20 cellular contexts compared by ENCODE assay signal in the genomic region with DNA sequence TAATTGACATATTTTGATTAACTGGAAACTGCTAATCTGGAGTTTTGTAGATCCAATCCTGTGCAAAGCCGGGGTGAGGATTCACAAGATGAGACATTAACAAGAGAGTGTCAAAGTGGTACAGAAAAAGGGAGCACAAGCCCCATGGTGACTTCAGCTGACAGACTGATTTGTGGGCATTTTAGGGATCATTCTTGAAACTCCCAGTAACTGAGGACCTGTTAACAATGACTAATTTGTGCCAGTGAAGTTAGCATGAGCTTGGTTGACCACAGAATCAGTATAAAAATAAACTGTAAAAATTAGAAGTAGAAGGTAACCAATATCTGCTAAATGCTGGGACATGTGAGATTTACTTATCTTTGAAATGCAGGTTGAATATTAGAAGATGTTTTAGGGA.
"Had no signal": no experiment of that assay in that cellular context is flagged by ENCODE, and none has a peak within 500 bp of the region (broad histone marks: within the 10 kb centered on the region; RNA-seq: fewer than 3 reads in every experiment).

No MANE protein-coding gene starts in this region.

- H3K9me3 Mint-ChIP-seq: nephron progenitor cell had no signal

- H3K4me3 Mint-ChIP-seq: effector memory CD8-positive, alpha-beta T cell; naive thymus-derived CD8-positive, alpha-beta T cell; nephron progenitor cell; stimulated activated naive B cell treated with anti-CD40 and anti-IgM and Interleukin-4, amounts not matched to agents 10 μg/mL and 1 μg/mL and 100 μg/mL, for 72 hours; stimulated activated naive CD8-positive, alpha-beta T cell treated with anti-CD3 and anti-CD28 coated beads, Interleukin-15, Interleukin-2, amounts not matched to agents 100 ng/mL and 50 ng/mL, for 24 hours; type B pancreatic cell had no signal

- H3K27ac ChIP-seq: lower lobe of right lung, ovary, psoas muscle, right lobe of liver, suprapubic skin had no signal

- H3K36me3 ChIP-seq: lower lobe of right lung, ovary, right lobe of liver, suprapubic skin had no signal

- H3K4me3 ChIP-seq: lower lobe of right lung, ovary, psoas muscle, right lobe of liver, suprapubic skin had no signal

- DNase-seq: cortex of kidney; effector memory CD8-positive, alpha-beta T cell; hypothalamus; left ventricle myocardium superior; lower lobe of right lung; naive thymus-derived CD8-positive, alpha-beta T cell; nephron progenitor cell; occipital lobe; ovary; posterior cingulate gyrus; psoas muscle; retina; right lobe of liver; small intestine; stimulated activated CD4-positive, alpha-beta T cell treated with anti-CD3 and anti-CD28 coated beads, Interleukin-15, amount 100 ng/mL, for 24 hours; stimulated activated CD4-positive, alpha-beta T cell treated with anti-CD3 and anti-CD28 coated beads, Interleukin-2, amount 100 ng/mL, for 48 hours; stimulated activated naive B cell treated with anti-CD40 and anti-IgM and Interleukin-4, amounts not matched to agents 10 μg/mL and 1 μg/mL and 100 μg/mL, for 72 hours had no signal

- ATAC-seq: effector memory CD8-positive, alpha-beta T cell; left ventricle myocardium superior; lower lobe of right lung; naive thymus-derived CD8-positive, alpha-beta T cell; psoas muscle; right lobe of liver; stimulated activated naive B cell treated with anti-CD40 and anti-IgM and Interleukin-4, amounts not matched to agents 10 μg/mL and 1 μg/mL and 100 μg/mL, for 72 hours had no signal

- H3K36me3 Mint-ChIP-seq: naive thymus-derived CD8-positive, alpha-beta T cell; stimulated activated naive B cell treated with anti-CD40 and anti-IgM and Interleukin-4, amounts not matched to agents 10 μg/mL and 1 μg/mL and 100 μg/mL, for 72 hours; type B pancreatic cell had no signal

- H3K4me1 ChIP-seq: lower lobe of right lung, psoas muscle, right lobe of liver had no signal

- H3K27ac Mint-ChIP-seq: effector memory CD8-positive, alpha-beta T cell; naive thymus-derived CD8-positive, alpha-beta T cell; nephron progenitor cell; stimulated activated naive B cell treated with anti-CD40 and anti-IgM and Interleukin-4, amounts not matched to agents 10 μg/mL and 1 μg/mL and 100 μg/mL, for 72 hours; stimulated activated naive CD8-positive, alpha-beta T cell treated with anti-CD3 and anti-CD28 coated beads, Interleukin-15, Interleukin-2, amounts not matched to agents 100 ng/mL and 50 ng/mL, for 24 hours; type B pancreatic cell had no signal

- H3K9me3 ChIP-seq: lower lobe of right lung, ovary, psoas muscle, right lobe of liver, suprapubic skin had no signal

- H3K27me3 ChIP-seq: ovary, right lobe of liver had no signal

- H3K27me3 Mint-ChIP-seq: effector memory CD8-positive, alpha-beta T cell; naive thymus-derived CD8-positive, alpha-beta T cell; stimulated activated naive B cell treated with anti-CD40 and anti-IgM and Interleukin-4, amounts not matched to agents 10 μg/mL and 1 μg/mL and 100 μg/mL, for 72 hours; stimulated activated naive CD8-positive, alpha-beta T cell treated with anti-CD3 and anti-CD28 coated beads, Interleukin-15, Interleukin-2, amounts not matched to agents 100 ng/mL and 50 ng/mL, for 24 hours; type B pancreatic cell had no signal

- H3K4me1 Mint-ChIP-seq: naive thymus-derived CD8-positive, alpha-beta T cell; nephron progenitor cell; stimulated activated naive B cell treated with anti-CD40 and anti-IgM and Interleukin-4, amounts not matched to agents 10 μg/mL and 1 μg/mL and 100 μg/mL, for 72 hours had no signal
